ENCODE assay signal across 8 cellular contexts in genomic region chr2:25877431-25878360, GRCh38. TPM values are rescaled to one million over a fixed set of nuclear protein-coding genes. Genes with fewer than 3 reads are reported as not detected.
DNase-seq lines count a peak whose midpoint lies in the region; ATAC-seq, FAIRE-seq and TF ChIP-seq lines count a peak whose summit lies in the region.

No MANE protein-coding gene starts in this region.

- peaks cover 29% of the 10 kb centered on the region for H3K79me2 ChIP-seq in GM12878 (ENCODE audit: control insufficient read depth, insufficient read depth, low read length)

- POLR2A ChIA-PET in GM12878 (lab: Charles Lee): interaction anchor here (0.7 to 1.8 kb wide), 8 partner anchors 15 to 904 kb away, joined by 3 to 7 read pairs (median 4); partner anchors contain the start of gene SELENOI

- DNase-seq in GM12892 (ENCODE audit: insufficient read length) (peak; percentile 46), NCI-H187 treated with DMSO at 0.1 percent for 48 hours (lab: John Stamatoyannopoulos, UW) (peak; percentile 31), GM12878 (ENCODE audit: low read depth, low spot score) (peak; percentile 40), NCI-H1048 (lab: John Stamatoyannopoulos, UW) (no peak)

- peak overlapping the region; percentile 29 for H2AFZ ChIP-seq in GM12878 (ENCODE audit: control insufficient read depth, low read depth, low read length)

- BruUV-seq in GM12878 (replicated peaks; lab: Mats Ljungman, UMichigan): TSS peak; percentile 72

- TF ChIP-seq CTCF in GM12878 (IDR thresholded peaks at IDR 0.05 in 2 of 3, conservative IDR thresholded peaks at IDR 0.05 in 1 of 3; ENCODE audit: control insufficient read depth in 2 of 3, extremely low read depth in 1 of 3, insufficient read depth in 1 of 3, low read depth in 3 of 3, low read length in 3 of 3): no peak

- no peak for TF ChIP-seq EP300 in GM12878 (IDR thresholded peaks at IDR 0.05; ENCODE audit: borderline replicate concordance in 1 of 2, control insufficient read depth in 1 of 2, low read depth in 2 of 2, low read length in 2 of 2)

- no peak for TF ChIP-seq RAD21 in GM12878 (IDR thresholded peaks at IDR 0.05; ENCODE audit: insufficient read depth, low read depth, low read length)

- H3K27me3 ChIP-seq in GM12878 (replicated peaks in 1 of 2; ENCODE audit: control insufficient read depth in 2 of 2, insufficient read depth in 2 of 2, low read length in 1 of 2) (no peaks in the 10 kb centered on the region), iPS-15b (ENCODE audit: control insufficient read depth, insufficient read depth, low read length) (no peaks in the 10 kb centered on the region), skeletal muscle satellite cell (ENCODE audit: control insufficient read depth, insufficient read depth, low read length) (no peaks in the 10 kb centered on the region)

- H3K4me2 ChIP-seq in GM12878 (ENCODE audit: control insufficient read depth, insufficient read depth): peak overlapping the region; percentile 91
- H3K4me2 ChIP-seq in skeletal muscle satellite cell (ENCODE audit: low read length): peak overlapping the region; percentile 93

- H4K20me1 ChIP-seq in GM12878 (ENCODE audit: control insufficient read depth, insufficient read depth): no peaks in the 10 kb centered on the region

- CTCF ChIA-PET in GM12878 (lab: Yijun Ruan, JAX): interaction anchor here (0.7 to 2.4 kb wide), 6 partner anchors 11 to 902 kb away, joined by 3 to 35 read pairs (median 6); no protein-coding TSS in a partner anchor

- RAD21 ChIA-PET in GM12878 (lab: Charles Lee; ENCODE audit: unreplicated experiment): interaction anchor here (0.9 to 1.6 kb wide), 4 partner anchors 23 to 468 kb away, joined by 3 to 12 read pairs (median 8); partner anchors contain the start of gene SELENOI

- peak overlapping the region; percentile 90 for H3K27ac ChIP-seq in GM12878 (ENCODE audit: control insufficient read depth, insufficient read depth)

- intact Hi-C loops in GM12878 (cut with micrococcal nuclease; ENCODE audit: unreplicated experiment): no loop called here

- peak overlapping the region; percentile 88 for H3K4me3 ChIP-seq in GM12878
- peak overlapping the region; percentile 90 for H3K4me3 ChIP-seq in iPS-15b (ENCODE audit: low read depth, low read length)
- H3K4me3 ChIP-seq in skeletal muscle satellite cell (ENCODE audit: low read length): peak overlapping the region; percentile 91

- H3K36me3 ChIP-seq in GM12878 (ENCODE audit: control insufficient read depth in 2 of 2, insufficient read depth in 2 of 2, low read length in 1 of 2) (no peaks in the 10 kb centered on the region; a peak in 1 of 4 replicates), iPS-15b (ENCODE audit: control insufficient read depth, insufficient read depth, low read length) (no peaks in the 10 kb centered on the region), skeletal muscle satellite cell (ENCODE audit: insufficient read depth, low read length) (no peaks in the 10 kb centered on the region)

- peak; percentile 85 for FAIRE-seq in GM12892 (lab: Jason Lieb, UNC)
- FAIRE-seq in TTC549 (lab: Jason Lieb, UNC): peak; percentile 32
- FAIRE-seq in GM12878 (lab: Jason Lieb, UNC): peak; percentile 23

- in situ Hi-C loops in GM12878 (cut with MboI): no loop called here

- under 1% methylated on average over 63 of the region's 64 CpGs for WGBS in GM12878 (ENCODE audit: insufficient coverage, insufficient replicate concordance, low lambda C conversion rate, missing lambda C conversion rate)

- H3K4me1 ChIP-seq in GM12878 (ENCODE audit: control insufficient read depth, insufficient read depth, low read length) (peaks cover 5% of the 10 kb centered on the region), iPS-15b (ENCODE audit: control insufficient read depth, insufficient read depth, low read length) (peaks cover 3% of the 10 kb centered on the region), skeletal muscle satellite cell (ENCODE audit: control insufficient read depth, insufficient read depth, low read length) (peaks cover 17% of the 10 kb centered on the region)

- H3K9ac ChIP-seq in GM12878 (ENCODE audit: control insufficient read depth, insufficient read depth, low read length) (peak overlapping the region; percentile 95), iPS-15b (ENCODE audit: low read depth, low read length) (peak overlapping the region; percentile 87), skeletal muscle satellite cell (ENCODE audit: low read depth, low read length) (peak overlapping the region; percentile 94)

- TF ChIP-seq POLR2A in GM12892 (IDR thresholded peaks at IDR 0.05; ENCODE audit: low read depth, low read length) (no peak), GM12878 (IDR thresholded peaks at IDR 0.05; ENCODE audit: low read depth, low read length) (0 out of 2 replicates have a peak, but pooled peaks have one; percentile 3)

- ATAC-seq in HG02852 (IDR thresholded peaks at IDR 0.05; ENCODE audit: unreplicated experiment) (peak; percentile 48), GM12878 (peak; percentile 81)

- SMC1A ChIA-PET in GM12878 (lab: Charles Lee; ENCODE audit: uncharacterized antibody, unreplicated experiment): interaction anchor here (1.0 to 1.4 kb wide), 5 partner anchors 13 to 289 kb away, joined by 3 to 17 read pairs (median 4); no protein-coding TSS in a partner anchor

- H3K9me3 ChIP-seq in GM12878 (replicated peaks; ENCODE audit: control insufficient read depth, insufficient read depth, low read length) (no peaks in the 10 kb centered on the region; the same call in 2 of the 3 replicates), iPS-15b (ENCODE audit: control insufficient read depth, insufficient read depth, low read length) (no peaks in the 10 kb centered on the region), skeletal muscle satellite cell (replicated peaks; ENCODE audit: low read length) (no peaks in the 10 kb centered on the region)

TF ChIP-seq in GM12878, 131 proteins besides CTCF, POLR2A, EP300 and RAD21 (continues in another document):
- TF ChIP-seq CREB1 (IDR thresholded peaks at IDR 0.05; ENCODE audit: low read depth) (peak; percentile 76), E2F8 (IDR thresholded peaks at IDR 0.05; ENCODE audit: low read depth, partially characterized antibody) (no peak), BCL11A (IDR thresholded peaks at IDR 0.05; ENCODE audit: low read depth, low read length) (no peak), EED (IDR thresholded peaks at IDR 0.05; ENCODE audit: low read depth) (peak; percentile 31; the same call in 1 of the 2 replicates), SPI1 (IDR thresholded peaks at IDR 0.05; ENCODE audit: borderline replicate concordance, insufficient read depth, low read depth, low read length) (peak; percentile 22; the same call in 1 of the 2 replicates), TCF12 (IDR thresholded peaks at IDR 0.05; ENCODE audit: low read depth, low read length) (0 out of 2 replicates have a peak, but pooled peaks have one; percentile 17), HDAC2 (IDR thresholded peaks at IDR 0.05) (no peak), SIN3A (IDR thresholded peaks at IDR 0.05; ENCODE audit: low read depth, low read length) (peak; percentile 16; the same call in 1 of the 2 replicates)

RNA-seq across cellular contexts. Expression of gene ASXL2, which starts 0.6 kb away (rescaled TPM):
- 6.0 TPM for polyA plus RNA-seq in GM12892 (2012; ENCODE audit: missing spikeins)
- total RNA-seq in GM12878 (2013; cell fraction: nucleolus; rRNA removed): 15.2 and 16.1 TPM in 2 replicates
- total RNA-seq in GM12878 (2014; rRNA removed) (6.2 and 6.5 TPM in 2 replicates), GM12878 (2014; rRNA removed; fragmentation: Illumina TruSeq; extraction: Trizol) (4.4 and 4.8 TPM in 2 replicates), GM12878 (2021) (17.7 TPM in 2 replicates)
- 2.5 TPM for polyA plus RNA-seq in GM12878 (2011; ENCODE audit: low read depth)
- polyA plus RNA-seq in GM12878 (2011; rRNA removed) (10.6 and 11.3 TPM in 2 replicates), GM12878 (2014; fragmentation: Illumina TruSeq; extraction: Trizol) (9.9 TPM in 2 replicates), GM12878 (2014; fragmentation: Nextera tagmentation; extraction: Ambion mirVana) (1 to 10 TPM; 1.3 to 1.5 TPM), GM12878 (2014; rRNA removed) (5.3 and 6.7 TPM in 2 replicates), GM12878 (2016; fragmentation: Nextera tagmentation; extraction: Ambion mirVana) (1 to 10 TPM; 3.8 to 4.1 TPM)
- polyA plus RNA-seq in GM12878 (2011; cell fraction: cytosol; rRNA removed): 6.4 and 7.2 TPM in 2 replicates
- polyA plus RNA-seq in GM12878 (2011; cell fraction: nucleus; rRNA removed): 7.5 and 8.1 TPM in 2 replicates
- polyA plus RNA-seq in GM12878 (2012): 3.8 and 5.3 TPM in 2 replicates
- polyA minus RNA-seq in GM12878 (2011; rRNA and poly(A)+ RNA removed): 12.4 and 14.9 TPM in 2 replicates
- polyA minus RNA-seq in GM12878 (2011; cell fraction: cytosol; rRNA and poly(A)+ RNA removed): 6.5 TPM in 2 replicates
- 6.3 and 8.6 TPM in 2 replicates for polyA minus RNA-seq in GM12878 (2011; cell fraction: nucleus; rRNA and poly(A)+ RNA removed)
- total RNA-seq in skeletal muscle satellite cell (2012; rRNA removed): 9.4 and 11.6 TPM in 2 replicates
